Comparison of ENCODE assay signal across 13 cellular contexts in genomic region chr20:19706463-19706862, GRCh38. TPM values are rescaled to one million over a fixed set of nuclear protein-coding genes. Genes with fewer than 3 reads are reported as not detected.
A peak's percentile ranks its signal among the peaks of the same experiment; 100 is the strongest.
DNase-seq lines count a peak whose midpoint lies in the region; ATAC-seq and TF ChIP-seq lines count a peak whose summit lies in the region.
"Had no signal": no experiment of that assay in that cellular context is flagged by ENCODE, and none has a peak within 500 bp of the region (broad histone marks: within the 10 kb centered on the region; RNA-seq: fewer than 3 reads in every experiment).

No MANE protein-coding gene starts in this region.

- no peaks in the 10 kb centered on the region for H3K79me2 ChIP-seq in OCI-LY7 (ENCODE audit: insufficient read depth, low read depth, low read length)
- H3K79me2 ChIP-seq in mesendoderm (ENCODE audit: control insufficient read depth, insufficient read depth, low read length), result no peaks in the 10 kb centered on the region

- no peak overlapping the region for H3K4me3 Mint-ChIP-seq in activated CD8-positive, alpha-beta T cell treated with anti-CD3 and anti-CD28 coated beads for 36 hours
- H3K4me3 Mint-ChIP-seq in stimulated activated naive CD8-positive, alpha-beta T cell treated with anti-CD3 and anti-CD28 coated beads, Interleukin-15, amount 100 ng/mL, for 72 hours, result no peak overlapping the region

- H3K4ac ChIP-seq in mesendoderm (ENCODE audit: low read depth, low read length), result no peak overlapping the region

- H3K9ac ChIP-seq in BLaER1 treated with 17β-estradiol and CSF1 and Interleukin-3, amounts not matched to agents 10 nM and 100 nM, result no peak overlapping the region
- H3K9ac ChIP-seq in mesendoderm (ENCODE audit: low read length), result no peak overlapping the region

- intact Hi-C loops in OCI-LY7 (cut with micrococcal nuclease; ENCODE audit: unreplicated experiment), result no loop called here
- intact Hi-C loops in activated CD8-positive, alpha-beta T cell treated with anti-CD3 and anti-CD28 coated beads for 36 hours (cut with micrococcal nuclease), result no loop called here

- H3K27me3 Mint-ChIP-seq in activated CD8-positive, alpha-beta T cell treated with anti-CD3 and anti-CD28 coated beads for 36 hours, result peaks cover 11% of the 10 kb centered on the region
- H3K27me3 Mint-ChIP-seq in stimulated activated naive CD8-positive, alpha-beta T cell treated with anti-CD3 and anti-CD28 coated beads, Interleukin-15, amount 100 ng/mL, for 72 hours, result no peaks in the 10 kb centered on the region

- peak overlapping the region in 2 of 11 experiments; percentile 35; a peak in 3 of 22 replicates for H3K27ac ChIP-seq in BLaER1 treated with 17β-estradiol and CSF1 and Interleukin-3, amounts not matched to agents 10 nM and 100 nM
- no peak overlapping the region for H3K27ac ChIP-seq in OCI-LY7 (ENCODE audit: low read depth, low read length, poor library complexity, severe bottlenecking)
- no peak overlapping the region for H3K27ac ChIP-seq in mesendoderm (ENCODE audit: low read depth, low read length)

- no peak overlapping the region for H2BK120ac ChIP-seq in mesendoderm (ENCODE audit: low read depth, low read length)

- no peaks in the 10 kb centered on the region for H3K36me3 Mint-ChIP-seq in activated CD8-positive, alpha-beta T cell treated with anti-CD3 and anti-CD28 coated beads for 36 hours (ENCODE audit: low read depth)

- H3K4me3 ChIP-seq in BLaER1 treated with 17β-estradiol and CSF1 and Interleukin-3, amounts not matched to agents 10 nM and 100 nM, result no peak overlapping the region
- H3K4me3 ChIP-seq in OCI-LY7 (ENCODE audit: low read depth, low read length, poor library complexity, severe bottlenecking) (no peak overlapping the region), mesendoderm (ENCODE audit: low read length) (no peak overlapping the region)

- no peaks in the 10 kb centered on the region for H4K20me1 ChIP-seq in BLaER1 treated with 17β-estradiol and CSF1 and Interleukin-3, amounts not matched to agents 10 nM and 100 nM
- H4K20me1 ChIP-seq in OCI-LY7 (ENCODE audit: insufficient read depth, low read length), result no peaks in the 10 kb centered on the region

- H3K9me3 ChIP-seq in BLaER1 treated with 17β-estradiol and CSF1 and Interleukin-3, amounts not matched to agents 10 nM and 100 nM (replicated peaks in 1 of 11), result peaks cover 10 to 17% (median 12%) of the 10 kb centered on the region in 11 experiments
- H3K9me3 ChIP-seq in OCI-LY7 (ENCODE audit: low read length), result no peaks in the 10 kb centered on the region

- no peak overlapping the region for H2AFZ ChIP-seq in OCI-LY7 (ENCODE audit: low read length)

- no peaks in the 10 kb centered on the region for H3K4me1 Mint-ChIP-seq in activated CD8-positive, alpha-beta T cell treated with anti-CD3 and anti-CD28 coated beads for 36 hours (ENCODE audit: low read depth)
- no peaks in the 10 kb centered on the region for H3K4me1 Mint-ChIP-seq in stimulated activated naive CD8-positive, alpha-beta T cell treated with anti-CD3 and anti-CD28 coated beads, Interleukin-15, amount 100 ng/mL, for 72 hours

- no peak overlapping the region for H4K8ac ChIP-seq in mesendoderm (ENCODE audit: low read depth, low read length)

- BruUV-seq in OCI-LY7 (replicated peaks; lab: Mats Ljungman, UMichigan), result no TSS peak

- no peak overlapping the region for H3K23ac ChIP-seq in mesendoderm (ENCODE audit: low read length)

- H3K9me3 Mint-ChIP-seq in activated CD8-positive, alpha-beta T cell treated with anti-CD3 and anti-CD28 coated beads for 36 hours, result peaks cover 9% of the 10 kb centered on the region
- peaks cover 5% of the 10 kb centered on the region in 2 donors for H3K9me3 Mint-ChIP-seq in stimulated activated naive CD8-positive, alpha-beta T cell treated with anti-CD3 and anti-CD28 coated beads, Interleukin-15, amount 100 ng/mL, for 72 hours

- no peak overlapping the region for H2AK5ac ChIP-seq in mesendoderm (ENCODE audit: low read length)

- no peaks in the 10 kb centered on the region for H3K79me1 ChIP-seq in mesendoderm (ENCODE audit: low read length)

- DNase-seq in OCI-LY7 (ENCODE audit: low spot score), result peak; percentile 46
- DNase-seq in activated CD8-positive, alpha-beta T cell treated with anti-CD3 and anti-CD28 coated beads for 36 hours, result no peak
- no peak for DNase-seq in mesendoderm
- no peak for DNase-seq in stimulated activated naive CD8-positive, alpha-beta T cell treated with anti-CD3 and anti-CD28 coated beads, Interleukin-15, amount 100 ng/mL, for 72 hours
- DNase-seq in 8988T, result no peak
- DNase-seq: left colon; NCI-H1105; NK-92 treated with Interleukin-12 subunit alpha and Interleukin-12 subunit beta, amount 100 ng/mL, for 24 hours; stimulated activated naive CD4-positive, alpha-beta T cell had no signal

- H3K18ac ChIP-seq in mesendoderm (ENCODE audit: low read length), result no peak overlapping the region

- WGBS in mesendoderm (ENCODE audit: extremely low coverage, insufficient coverage, low lambda C conversion rate), result no CpG with 5 or more reads among the region's 4 CpGs

- H2BK15ac ChIP-seq in mesendoderm (replicated peaks; ENCODE audit: low read depth), result no peak overlapping the region

- ATAC-seq in GM19351 (IDR thresholded peaks at IDR 0.05; ENCODE audit: unreplicated experiment) (peak; percentile 88), HG03097 (IDR thresholded peaks at IDR 0.05; ENCODE audit: low FRiP score, unreplicated experiment) (peak; percentile 83)
- no peak for ATAC-seq in activated CD8-positive, alpha-beta T cell treated with anti-CD3 and anti-CD28 coated beads for 36 hours
- no peak for ATAC-seq in stimulated activated naive CD8-positive, alpha-beta T cell treated with anti-CD3 and anti-CD28 coated beads, Interleukin-15, amount 100 ng/mL, for 72 hours
- ATAC-seq: left colon had no signal

- POLR2A ChIA-PET in OCI-LY7 (lab: Charles Lee), result interaction anchor here (0.8 to 2.0 kb wide), 5 partner anchors 12 to 108 kb away, joined by 3 to 7 read pairs (median 3); no protein-coding TSS in a partner anchor
- POLR2A ChIA-PET in activated CD8-positive, alpha-beta T cell treated with anti-CD3 and anti-CD28 coated beads for 36 hours (lab: Charles Lee), result no interaction called here

- no peak overlapping the region for H2BK5ac ChIP-seq in mesendoderm (ENCODE audit: low read length)

- H3K9me2 ChIP-seq in OCI-LY7 (ENCODE audit: insufficient read depth, low read length), result no peaks in the 10 kb centered on the region

- CTCF ChIA-PET in OCI-LY7 (lab: Charles Lee; ENCODE audit: unreplicated experiment), result no interaction called here
- CTCF ChIA-PET in activated CD8-positive, alpha-beta T cell treated with anti-CD3 and anti-CD28 coated beads for 36 hours (lab: Charles Lee), result no interaction called here

- no peak overlapping the region for H3K56ac ChIP-seq in mesendoderm (ENCODE audit: low read length)

- no peaks in the 10 kb centered on the region for H3K36me3 ChIP-seq in BLaER1 treated with 17β-estradiol and CSF1 and Interleukin-3, amounts not matched to agents 10 nM and 100 nM
- H3K36me3 ChIP-seq in OCI-LY7 (ENCODE audit: insufficient read depth, low read length) (no peaks in the 10 kb centered on the region), mesendoderm (ENCODE audit: control insufficient read depth, insufficient read depth, low read length) (no peaks in the 10 kb centered on the region)

- no peak overlapping the region for H3K27ac Mint-ChIP-seq in activated CD8-positive, alpha-beta T cell treated with anti-CD3 and anti-CD28 coated beads for 36 hours
- no peak overlapping the region for H3K27ac Mint-ChIP-seq in stimulated activated naive CD8-positive, alpha-beta T cell treated with anti-CD3 and anti-CD28 coated beads, Interleukin-15, amount 100 ng/mL, for 72 hours

- peaks cover 18 to 44% (median 30%) of the 10 kb centered on the region in 10 experiments for H3K4me1 ChIP-seq in BLaER1 treated with 17β-estradiol and CSF1 and Interleukin-3, amounts not matched to agents 10 nM and 100 nM
- H3K4me1 ChIP-seq in OCI-LY7 (ENCODE audit: insufficient read depth, low read length, poor library complexity, severe bottlenecking), result peaks cover 19% of the 10 kb centered on the region
- H3K4me1 ChIP-seq in mesendoderm (ENCODE audit: control insufficient read depth, low read depth, low read length), result no peaks in the 10 kb centered on the region

- no peaks in the 10 kb centered on the region for H3K27me3 ChIP-seq in BLaER1 treated with 17β-estradiol and CSF1 and Interleukin-3, amounts not matched to agents 10 nM and 100 nM
- no peaks in the 10 kb centered on the region for H3K27me3 ChIP-seq in mesendoderm (ENCODE audit: insufficient read depth, low read length, poor library complexity)

- peak overlapping the region; percentile 11 to 75 (median 47); a peak in 20 of 22 replicates for H3K4me2 ChIP-seq in BLaER1 treated with 17β-estradiol and CSF1 and Interleukin-3, amounts not matched to agents 10 nM and 100 nM
- H3K4me2 ChIP-seq in OCI-LY7 (ENCODE audit: low read length), result peak overlapping the region; percentile 12; the same call in 1 of the 2 replicates
- no peak overlapping the region for H3K4me2 ChIP-seq in mesendoderm (ENCODE audit: low read length)

- TF ChIP-seq CTCF in OCI-LY7 (conservative IDR thresholded peaks at IDR 0.05; ENCODE audit: low read length), result no peak
- no peak for TF ChIP-seq CTCF in activated CD8-positive, alpha-beta T cell treated with anti-CD3 and anti-CD28 coated beads for 36 hours (IDR thresholded peaks at IDR 0.05)

- H4K5ac ChIP-seq in mesendoderm (ENCODE audit: low read length), result no peak overlapping the region

RNA-seq across cellular contexts. Expression of gene RIN2, which starts 51.6 kb away (rescaled TPM):
- not detected in 2 replicates for total RNA-seq in OCI-LY7 (2014; rRNA removed; shearing (Covaris generic))
- total RNA-seq in OCI-LY7 (2022), result not detected in 2 replicates
- total RNA-seq in activated CD8-positive, alpha-beta T cell treated with anti-CD3 and anti-CD28 coated beads for 36 hours, result not detected
- polyA plus RNA-seq in mesendoderm (2013, experiment 1 of 2), result 0.65 TPM
- 0.53 TPM for polyA plus RNA-seq in mesendoderm (2013, experiment 2 of 2)
- total RNA-seq: T-helper 2 cell treated with Interferon-gamma antibody and Interleukin-4, amounts not matched to agents 100 ng/mL and 5 ng/mL, for 36 hours had no signal

Comparison
In these comparisons a context has a peak if more than half of its experiments do, and no peak if none do; other contexts are left out.
1. ATAC-seq: peak in GM19351 (single experiment) and HG03097 (single experiment); none in activated CD8-positive, alpha-beta T cell treated with anti-CD3 and anti-CD28 coated beads for 36 hours (single experiment) and stimulated activated naive CD8-positive, alpha-beta T cell treated with anti-CD3 and anti-CD28 coated beads, Interleukin-15, amount 100 ng/mL, for 72 hours (single experiment).